Comparison of ENCODE assay signal across 11 cellular contexts in genomic region chr11:66858186-66858938, GRCh38. TPM values are rescaled to one million over a fixed set of nuclear protein-coding genes. Genes with fewer than 3 reads are reported as not detected.
DNase-seq lines count a peak whose midpoint lies in the region; ATAC-seq and TF ChIP-seq lines count a peak whose summit lies in the region.
"Had no signal": no experiment of that assay in that cellular context is flagged by ENCODE, and none has a peak within 500 bp of the region (broad histone marks: within the 10 kb centered on the region; RNA-seq: fewer than 3 reads in every experiment).

No MANE protein-coding gene starts in this region.

- H3K36me3 ChIP-seq in prostate gland, result no peaks in the 10 kb centered on the region
- H3K36me3 ChIP-seq: pancreas had no signal

- intact Hi-C loops in sciatic nerve (cut with DNase I) (no loop called here), prostate gland (cut with DNase I) (loop anchor here (5.0 kb wide), 1 partner anchor 104 kb away; no protein-coding TSS in a partner anchor)

- no peak overlapping the region for H3K4me3 ChIP-seq in prostate gland
- H3K4me3 ChIP-seq: pancreas had no signal

- POLR2A ChIA-PET in RWPE1 (lab: Yijun Ruan, JAX; ENCODE audit: low non-redundant PET), result no interaction called here

- TF ChIP-seq CTCF in RWPE1 (conservative IDR thresholded peaks at IDR 0.05; ENCODE audit: low read depth) (no peak), prostate gland (IDR thresholded peaks at IDR 0.05) (no peak)

- no peaks in the 10 kb centered on the region for H3K4me1 ChIP-seq in prostate gland (replicated peaks)

- no peaks in the 10 kb centered on the region for H3K9me3 Mint-ChIP-seq in activated T-cell treated with anti-CD3 and anti-CD28 coated beads, Interleukin-2, amount 50 U/mL, for 24 hours
- no peaks in the 10 kb centered on the region for H3K9me3 Mint-ChIP-seq in effector memory CD8-positive, alpha-beta T cell

- CTCF ChIA-PET in RWPE1 (lab: Yijun Ruan, JAX), result no interaction called here

- no peak for TF ChIP-seq POLR2A in prostate gland (IDR thresholded peaks at IDR 0.05)

- no peak for DNase-seq in activated T-cell treated with anti-CD3 and anti-CD28 coated beads, Interleukin-2, amount 50 U/mL, for 24 hours
- DNase-seq in activated T-cell treated with anti-CD3 and anti-CD28 coated beads, Interleukin-2, amount 50 U/mL, for 1 hour, result no peak
- no peak for DNase-seq in RWPE1 (ENCODE audit: low spot score)
- no peak for DNase-seq in effector memory CD8-positive, alpha-beta T cell
- peak; percentile 62 for DNase-seq in sciatic nerve (ENCODE audit: low spot score)
- no peak for DNase-seq in DMS153 treated with DMSO at 0.1 percent for 48 hours (lab: John Stamatoyannopoulos, UW; ENCODE audit: unreplicated experiment)
- no peak for DNase-seq in cortex of kidney (lab: John Stamatoyannopoulos, UW)
- no peak for DNase-seq in prostate gland (ENCODE audit: low spot score)
- DNase-seq: GF-D8, NCI-H1436 had no signal

- peaks cover 4% of the 10 kb centered on the region for H3K4me1 Mint-ChIP-seq in activated T-cell treated with anti-CD3 and anti-CD28 coated beads, Interleukin-2, amount 50 U/mL, for 24 hours (ENCODE audit: low read depth)
- peaks cover 4 to 5% of the 10 kb centered on the region in 2 donors for H3K4me1 Mint-ChIP-seq in effector memory CD8-positive, alpha-beta T cell (ENCODE audit: low read depth in 2 of 2)

- peak overlapping the region; percentile 94 for H3K27ac ChIP-seq in RWPE1
- no peak overlapping the region for H3K27ac ChIP-seq in prostate gland
- H3K27ac ChIP-seq: pancreas had no signal

- H3K27ac Mint-ChIP-seq in activated T-cell treated with anti-CD3 and anti-CD28 coated beads, Interleukin-2, amount 50 U/mL, for 24 hours, result no peak overlapping the region
- H3K27ac Mint-ChIP-seq in effector memory CD8-positive, alpha-beta T cell, result no peak overlapping the region

- ATAC-seq in effector memory CD8-positive, alpha-beta T cell (replicated peaks), result no peak
- ATAC-seq in sciatic nerve, result no peak
- ATAC-seq: pancreas had no signal

- peaks cover 9% of the 10 kb centered on the region for H3K36me3 Mint-ChIP-seq in activated T-cell treated with anti-CD3 and anti-CD28 coated beads, Interleukin-2, amount 50 U/mL, for 24 hours (ENCODE audit: low read depth)
- H3K36me3 Mint-ChIP-seq in effector memory CD8-positive, alpha-beta T cell (ENCODE audit: insufficient read depth), result peaks cover 4% of the 10 kb centered on the region

- H3K27me3 Mint-ChIP-seq in activated T-cell treated with anti-CD3 and anti-CD28 coated beads, Interleukin-2, amount 50 U/mL, for 24 hours, result no peaks in the 10 kb centered on the region
- no peaks in the 10 kb centered on the region for H3K27me3 Mint-ChIP-seq in effector memory CD8-positive, alpha-beta T cell

- peak overlapping the region; percentile 81 for H3K4me3 Mint-ChIP-seq in activated T-cell treated with anti-CD3 and anti-CD28 coated beads, Interleukin-2, amount 50 U/mL, for 24 hours
- peak overlapping the region; percentile 70 to 74 for H3K4me3 Mint-ChIP-seq in effector memory CD8-positive, alpha-beta T cell

- H3K9me3 ChIP-seq in prostate gland, result no peaks in the 10 kb centered on the region
- H3K9me3 ChIP-seq: pancreas had no signal

- 95% methylated on average over 57 of the region's 62 CpGs for WGBS in prostate gland

- no peaks in the 10 kb centered on the region for H3K27me3 ChIP-seq in prostate gland (replicated peaks; ENCODE audit: insufficient read depth)
- H3K27me3 ChIP-seq: pancreas had no signal

RNA-seq across cellular contexts. Expression of gene LRFN4, which starts 1.5 kb away (rescaled TPM):
- total RNA-seq in sciatic nerve (14.5 TPM), prostate gland (10 to 100 TPM in 1 of 2 donors, 1 to 10 TPM in 1; 6.6 to 17.3 TPM)

RNA-seq across cellular contexts. Expression of gene RCE1, which starts 15.1 kb away (rescaled TPM):
- total RNA-seq in sciatic nerve (16.6 TPM), prostate gland (10 to 100 TPM; 27.1 to 50.0 TPM)
